Comparison of ENCODE assay signal across 8 cellular contexts in genomic region chr7:2757361-2757903, GRCh38.
DNase-seq lines count a peak whose midpoint lies in the region; ATAC-seq and TF ChIP-seq lines count a peak whose summit lies in the region.

No MANE protein-coding gene starts in this region.

- DNase-seq in DMS153 treated with DMSO at 0.1 percent for 48 hours (lab: John Stamatoyannopoulos, UW; ENCODE audit: unreplicated experiment): peak; percentile 74
- peak; percentile 66 for DNase-seq in SW480 (ENCODE audit: low spot score)
- no peak for DNase-seq in fibroblast of mammary gland (ENCODE audit: low read depth)
- DNase-seq in psoas muscle: peak; percentile 79 to 84
- no peak for DNase-seq in GM19238 (ENCODE audit: insufficient read length, low spot score)
- no peak for DNase-seq in NK-92 treated with Interleukin-12 subunit alpha and Interleukin-12 subunit beta, amount 100 ng/mL, for 24 hours (lab: John Stamatoyannopoulos, UW)

- no peak for TF ChIP-seq CTCF in fibroblast of mammary gland (conservative IDR thresholded peaks at IDR 0.05; ENCODE audit: control insufficient read depth, insufficient read depth, low read depth, low read length)
- no peak for TF ChIP-seq CTCF in psoas muscle (IDR thresholded peaks at IDR 0.05)

- intact Hi-C loops in psoas muscle (cut with DNase I): no loop called here

- no peaks in the 10 kb centered on the region for H3K9me3 ChIP-seq in psoas muscle

- no peaks in the 10 kb centered on the region for H3K36me3 ChIP-seq in psoas muscle (ENCODE audit: insufficient read depth in 1 of 2, low read depth in 1 of 2)

- 21 to 52% (median 26%) methylated on average over 11 of the region's 11 CpGs for WGBS in psoas muscle, 3 donors

- no peaks in the 10 kb centered on the region for H3K27me3 ChIP-seq in psoas muscle (ENCODE audit: insufficient read depth in 3 of 3, low read length in 2 of 3)

- H3K27ac ChIP-seq in psoas muscle: peak overlapping the region; percentile 90

- H3K4me3 ChIP-seq in fibroblast of mammary gland (ENCODE audit: control insufficient read depth, low read depth, low read length) (peak overlapping the region; percentile 3), psoas muscle (peak overlapping the region; percentile 26)

- H3K4me1 ChIP-seq in psoas muscle: peaks cover 46% of the 10 kb centered on the region

- ATAC-seq in HG02759 (IDR thresholded peaks at IDR 0.05; ENCODE audit: unreplicated experiment) (peak; percentile 12), psoas muscle (peak; percentile 50 to 69 (median 66)), GM21381 (IDR thresholded peaks at IDR 0.05; ENCODE audit: unreplicated experiment) (no peak)

Comparison
In these comparisons a context has a peak if more than half of its experiments do, and no peak if none do; other contexts are left out.
1. DNase-seq: peak in DMS153 treated with DMSO at 0.1 percent for 48 hours (single experiment), SW480 (single experiment) and psoas muscle (2 of 2); none in fibroblast of mammary gland (single experiment), GM19238 (single experiment) and NK-92 treated with Interleukin-12 subunit alpha and Interleukin-12 subunit beta, amount 100 ng/mL, for 24 hours (single experiment).